Comparison of ENCODE assay signal across 1 cellular context in the genomic region with DNA sequence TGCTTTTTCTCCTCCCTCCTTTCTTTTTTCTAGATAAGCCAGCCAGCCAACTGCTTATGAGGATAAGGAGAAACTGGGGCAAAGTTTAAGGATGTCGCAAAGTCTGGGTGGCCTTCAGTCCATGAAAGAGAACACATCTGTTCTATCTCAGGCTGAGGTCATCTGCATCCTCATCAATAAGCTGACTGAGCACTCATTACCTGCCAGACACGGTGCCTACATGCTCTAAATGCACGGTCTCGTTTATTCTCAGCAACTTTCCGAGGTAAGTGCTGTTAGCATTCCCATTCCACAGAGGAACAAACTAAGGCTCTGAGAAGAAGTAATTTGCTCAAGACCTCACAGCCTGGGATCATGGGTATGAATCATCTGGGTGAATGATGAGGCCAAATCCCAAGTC.
TF ChIP-seq lines count a peak whose summit lies in the region.

No MANE protein-coding gene starts in this region.

TF ChIP-seq in K562, 482 proteins besides CTCF, POLR2A, EP300 and RAD21 (continued from another document and continues in another):
- TF ChIP-seq, protein P1, sequence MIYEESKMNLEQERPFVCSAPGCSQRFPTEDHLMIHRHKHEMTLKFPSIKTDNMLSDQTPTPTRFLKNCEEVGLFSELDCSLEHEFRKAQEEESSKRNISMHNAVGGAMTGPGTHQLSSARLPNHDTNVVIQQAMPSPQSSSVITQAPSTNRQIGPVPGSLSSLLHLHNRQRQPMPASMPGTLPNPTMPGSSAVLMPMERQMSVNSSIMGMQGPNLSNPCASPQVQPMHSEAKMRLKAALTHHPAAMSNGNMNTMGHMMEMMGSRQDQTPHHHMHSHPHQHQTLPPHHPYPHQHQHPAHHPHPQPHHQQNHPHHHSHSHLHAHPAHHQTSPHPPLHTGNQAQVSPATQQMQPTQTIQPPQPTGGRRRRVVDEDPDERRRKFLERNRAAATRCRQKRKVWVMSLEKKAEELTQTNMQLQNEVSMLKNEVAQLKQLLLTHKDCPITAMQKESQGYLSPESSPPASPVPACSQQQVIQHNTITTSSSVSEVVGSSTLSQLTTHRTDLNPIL (CRISPR knock-in tag; IDR thresholded peaks at IDR 0.05) = no peak
- no peak for TF ChIP-seq SUPT5H (IDR thresholded peaks at IDR 0.05)
- no peak for TF ChIP-seq ESRRB (CRISPR knock-in tag; IDR thresholded peaks at IDR 0.05; ENCODE audit: borderline replicate concordance)
- no peak for TF ChIP-seq ZNF586 (CRISPR knock-in tag; conservative IDR thresholded peaks at IDR 0.05)
- TF ChIP-seq, protein P2, sequence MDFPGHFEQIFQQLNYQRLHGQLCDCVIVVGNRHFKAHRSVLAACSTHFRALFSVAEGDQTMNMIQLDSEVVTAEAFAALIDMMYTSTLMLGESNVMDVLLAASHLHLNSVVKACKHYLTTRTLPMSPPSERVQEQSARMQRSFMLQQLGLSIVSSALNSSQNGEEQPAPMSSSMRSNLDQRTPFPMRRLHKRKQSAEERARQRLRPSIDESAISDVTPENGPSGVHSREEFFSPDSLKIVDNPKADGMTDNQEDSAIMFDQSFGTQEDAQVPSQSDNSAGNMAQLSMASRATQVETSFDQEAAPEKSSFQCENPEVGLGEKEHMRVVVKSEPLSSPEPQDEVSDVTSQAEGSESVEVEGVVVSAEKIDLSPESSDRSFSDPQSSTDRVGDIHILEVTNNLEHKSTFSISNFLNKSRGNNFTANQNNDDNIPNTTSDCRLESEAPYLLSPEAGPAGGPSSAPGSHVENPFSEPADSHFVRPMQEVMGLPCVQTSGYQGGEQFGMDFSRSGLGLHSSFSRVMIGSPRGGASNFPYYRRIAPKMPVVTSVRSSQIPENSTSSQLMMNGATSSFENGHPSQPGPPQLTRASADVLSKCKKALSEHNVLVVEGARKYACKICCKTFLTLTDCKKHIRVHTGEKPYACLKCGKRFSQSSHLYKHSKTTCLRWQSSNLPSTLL (IDR thresholded peaks at IDR 0.05) = no peak
- TF ChIP-seq PHF21A (IDR thresholded peaks at IDR 0.05; ENCODE audit: borderline replicate concordance, low read depth) = no peak
- TF ChIP-seq SP1 (CRISPR knock-in tag; IDR thresholded peaks at IDR 0.05) = no peak
- no peak for TF ChIP-seq ZNF175 (CRISPR knock-in tag; IDR thresholded peaks at IDR 0.05; ENCODE audit: low read depth)
- TF ChIP-seq KHSRP (IDR thresholded peaks at IDR 0.05) = no peak
- TF ChIP-seq, protein P3, sequence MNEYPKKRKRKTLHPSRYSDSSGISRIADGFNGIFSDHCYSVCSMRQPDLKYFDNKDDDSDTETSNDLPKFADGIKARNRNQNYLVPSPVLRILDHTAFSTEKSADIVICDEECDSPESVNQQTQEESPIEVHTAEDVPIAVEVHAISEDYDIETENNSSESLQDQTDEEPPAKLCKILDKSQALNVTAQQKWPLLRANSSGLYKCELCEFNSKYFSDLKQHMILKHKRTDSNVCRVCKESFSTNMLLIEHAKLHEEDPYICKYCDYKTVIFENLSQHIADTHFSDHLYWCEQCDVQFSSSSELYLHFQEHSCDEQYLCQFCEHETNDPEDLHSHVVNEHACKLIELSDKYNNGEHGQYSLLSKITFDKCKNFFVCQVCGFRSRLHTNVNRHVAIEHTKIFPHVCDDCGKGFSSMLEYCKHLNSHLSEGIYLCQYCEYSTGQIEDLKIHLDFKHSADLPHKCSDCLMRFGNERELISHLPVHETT (CRISPR knock-in tag; conservative IDR thresholded peaks at IDR 0.05 in 1 of 2, IDR thresholded peaks at IDR 0.05 in 1 of 2) = no peak
- TF ChIP-seq YY1 (IDR thresholded peaks at IDR 0.05; ENCODE audit: borderline replicate concordance in 1 of 3, control insufficient read depth in 1 of 3, extremely low read depth in 1 of 3, insufficient read depth in 3 of 3, insufficient read length in 1 of 3, insufficient replicate concordance in 2 of 3, low read depth in 1 of 3, low read length in 2 of 3) = no peak
- TF ChIP-seq, protein P4, sequence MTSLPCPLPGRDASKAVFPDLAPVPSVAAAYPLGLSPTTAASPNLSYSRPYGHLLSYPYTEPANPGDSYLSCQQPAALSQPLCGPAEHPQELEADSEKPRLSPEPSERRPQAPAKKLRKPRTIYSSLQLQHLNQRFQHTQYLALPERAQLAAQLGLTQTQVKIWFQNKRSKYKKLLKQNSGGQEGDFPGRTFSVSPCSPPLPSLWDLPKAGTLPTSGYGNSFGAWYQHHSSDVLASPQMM (CRISPR knock-in tag; IDR thresholded peaks at IDR 0.05) = no peak
- TF ChIP-seq, protein P5, sequence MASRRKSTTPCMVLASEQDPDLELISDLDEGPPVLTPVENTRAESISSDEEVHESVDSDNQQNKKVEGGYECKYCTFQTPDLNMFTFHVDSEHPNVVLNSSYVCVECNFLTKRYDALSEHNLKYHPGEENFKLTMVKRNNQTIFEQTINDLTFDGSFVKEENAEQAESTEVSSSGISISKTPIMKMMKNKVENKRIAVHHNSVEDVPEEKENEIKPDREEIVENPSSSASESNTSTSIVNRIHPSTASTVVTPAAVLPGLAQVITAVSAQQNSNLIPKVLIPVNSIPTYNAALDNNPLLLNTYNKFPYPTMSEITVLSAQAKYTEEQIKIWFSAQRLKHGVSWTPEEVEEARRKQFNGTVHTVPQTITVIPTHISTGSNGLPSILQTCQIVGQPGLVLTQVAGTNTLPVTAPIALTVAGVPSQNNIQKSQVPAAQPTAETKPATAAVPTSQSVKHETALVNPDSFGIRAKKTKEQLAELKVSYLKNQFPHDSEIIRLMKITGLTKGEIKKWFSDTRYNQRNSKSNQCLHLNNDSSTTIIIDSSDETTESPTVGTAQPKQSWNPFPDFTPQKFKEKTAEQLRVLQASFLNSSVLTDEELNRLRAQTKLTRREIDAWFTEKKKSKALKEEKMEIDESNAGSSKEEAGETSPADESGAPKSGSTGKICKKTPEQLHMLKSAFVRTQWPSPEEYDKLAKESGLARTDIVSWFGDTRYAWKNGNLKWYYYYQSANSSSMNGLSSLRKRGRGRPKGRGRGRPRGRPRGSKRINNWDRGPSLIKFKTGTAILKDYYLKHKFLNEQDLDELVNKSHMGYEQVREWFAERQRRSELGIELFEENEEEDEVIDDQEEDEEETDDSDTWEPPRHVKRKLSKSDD (conservative IDR thresholded peaks at IDR 0.05; ENCODE audit: low read length) = no peak
- TF ChIP-seq MECOM (CRISPR knock-in tag; IDR thresholded peaks at IDR 0.05) = no peak
- TF ChIP-seq, protein P6, sequence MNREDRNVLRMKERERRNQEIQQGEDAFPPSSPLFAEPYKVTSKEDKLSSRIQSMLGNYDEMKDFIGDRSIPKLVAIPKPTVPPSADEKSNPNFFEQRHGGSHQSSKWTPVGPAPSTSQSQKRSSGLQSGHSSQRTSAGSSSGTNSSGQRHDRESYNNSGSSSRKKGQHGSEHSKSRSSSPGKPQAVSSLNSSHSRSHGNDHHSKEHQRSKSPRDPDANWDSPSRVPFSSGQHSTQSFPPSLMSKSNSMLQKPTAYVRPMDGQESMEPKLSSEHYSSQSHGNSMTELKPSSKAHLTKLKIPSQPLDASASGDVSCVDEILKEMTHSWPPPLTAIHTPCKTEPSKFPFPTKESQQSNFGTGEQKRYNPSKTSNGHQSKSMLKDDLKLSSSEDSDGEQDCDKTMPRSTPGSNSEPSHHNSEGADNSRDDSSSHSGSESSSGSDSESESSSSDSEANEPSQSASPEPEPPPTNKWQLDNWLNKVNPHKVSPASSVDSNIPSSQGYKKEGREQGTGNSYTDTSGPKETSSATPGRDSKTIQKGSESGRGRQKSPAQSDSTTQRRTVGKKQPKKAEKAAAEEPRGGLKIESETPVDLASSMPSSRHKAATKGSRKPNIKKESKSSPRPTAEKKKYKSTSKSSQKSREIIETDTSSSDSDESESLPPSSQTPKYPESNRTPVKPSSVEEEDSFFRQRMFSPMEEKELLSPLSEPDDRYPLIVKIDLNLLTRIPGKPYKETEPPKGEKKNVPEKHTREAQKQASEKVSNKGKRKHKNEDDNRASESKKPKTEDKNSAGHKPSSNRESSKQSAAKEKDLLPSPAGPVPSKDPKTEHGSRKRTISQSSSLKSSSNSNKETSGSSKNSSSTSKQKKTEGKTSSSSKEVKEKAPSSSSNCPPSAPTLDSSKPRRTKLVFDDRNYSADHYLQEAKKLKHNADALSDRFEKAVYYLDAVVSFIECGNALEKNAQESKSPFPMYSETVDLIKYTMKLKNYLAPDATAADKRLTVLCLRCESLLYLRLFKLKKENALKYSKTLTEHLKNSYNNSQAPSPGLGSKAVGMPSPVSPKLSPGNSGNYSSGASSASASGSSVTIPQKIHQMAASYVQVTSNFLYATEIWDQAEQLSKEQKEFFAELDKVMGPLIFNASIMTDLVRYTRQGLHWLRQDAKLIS (CRISPR knock-in tag; IDR thresholded peaks at IDR 0.05) = no peak
- no peak for TF ChIP-seq ZNF384 (IDR thresholded peaks at IDR 0.05; ENCODE audit: low read depth, low read length)
- no peak for TF ChIP-seq RBM22 (IDR thresholded peaks at IDR 0.05; ENCODE audit: low read depth, low read length, poor library complexity, severe bottlenecking)
- TF ChIP-seq, protein P7, sequence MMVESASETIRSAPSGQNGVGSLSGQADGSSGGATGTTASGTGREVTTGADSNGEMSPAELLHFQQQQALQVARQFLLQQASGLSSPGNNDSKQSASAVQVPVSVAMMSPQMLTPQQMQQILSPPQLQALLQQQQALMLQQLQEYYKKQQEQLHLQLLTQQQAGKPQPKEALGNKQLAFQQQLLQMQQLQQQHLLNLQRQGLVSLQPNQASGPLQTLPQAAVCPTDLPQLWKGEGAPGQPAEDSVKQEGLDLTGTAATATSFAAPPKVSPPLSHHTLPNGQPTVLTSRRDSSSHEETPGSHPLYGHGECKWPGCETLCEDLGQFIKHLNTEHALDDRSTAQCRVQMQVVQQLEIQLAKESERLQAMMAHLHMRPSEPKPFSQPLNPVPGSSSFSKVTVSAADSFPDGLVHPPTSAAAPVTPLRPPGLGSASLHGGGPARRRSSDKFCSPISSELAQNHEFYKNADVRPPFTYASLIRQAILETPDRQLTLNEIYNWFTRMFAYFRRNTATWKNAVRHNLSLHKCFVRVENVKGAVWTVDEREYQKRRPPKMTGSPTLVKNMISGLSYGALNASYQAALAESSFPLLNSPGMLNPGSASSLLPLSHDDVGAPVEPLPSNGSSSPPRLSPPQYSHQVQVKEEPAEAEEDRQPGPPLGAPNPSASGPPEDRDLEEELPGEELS (CRISPR knock-in tag; IDR thresholded peaks at IDR 0.05; ENCODE audit: borderline replicate concordance) = no peak
- TF ChIP-seq, protein P8, sequence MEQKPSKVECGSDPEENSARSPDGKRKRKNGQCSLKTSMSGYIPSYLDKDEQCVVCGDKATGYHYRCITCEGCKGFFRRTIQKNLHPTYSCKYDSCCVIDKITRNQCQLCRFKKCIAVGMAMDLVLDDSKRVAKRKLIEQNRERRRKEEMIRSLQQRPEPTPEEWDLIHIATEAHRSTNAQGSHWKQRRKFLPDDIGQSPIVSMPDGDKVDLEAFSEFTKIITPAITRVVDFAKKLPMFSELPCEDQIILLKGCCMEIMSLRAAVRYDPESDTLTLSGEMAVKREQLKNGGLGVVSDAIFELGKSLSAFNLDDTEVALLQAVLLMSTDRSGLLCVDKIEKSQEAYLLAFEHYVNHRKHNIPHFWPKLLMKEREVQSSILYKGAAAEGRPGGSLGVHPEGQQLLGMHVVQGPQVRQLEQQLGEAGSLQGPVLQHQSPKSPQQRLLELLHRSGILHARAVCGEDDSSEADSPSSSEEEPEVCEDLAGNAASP (IDR thresholded peaks at IDR 0.05) = no peak
- no peak for TF ChIP-seq LARP7 (IDR thresholded peaks at IDR 0.05)
- TF ChIP-seq, protein P9, sequence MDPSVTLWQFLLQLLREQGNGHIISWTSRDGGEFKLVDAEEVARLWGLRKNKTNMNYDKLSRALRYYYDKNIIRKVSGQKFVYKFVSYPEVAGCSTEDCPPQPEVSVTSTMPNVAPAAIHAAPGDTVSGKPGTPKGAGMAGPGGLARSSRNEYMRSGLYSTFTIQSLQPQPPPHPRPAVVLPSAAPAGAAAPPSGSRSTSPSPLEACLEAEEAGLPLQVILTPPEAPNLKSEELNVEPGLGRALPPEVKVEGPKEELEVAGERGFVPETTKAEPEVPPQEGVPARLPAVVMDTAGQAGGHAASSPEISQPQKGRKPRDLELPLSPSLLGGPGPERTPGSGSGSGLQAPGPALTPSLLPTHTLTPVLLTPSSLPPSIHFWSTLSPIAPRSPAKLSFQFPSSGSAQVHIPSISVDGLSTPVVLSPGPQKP (CRISPR knock-in tag; IDR thresholded peaks at IDR 0.05) = no peak
